Comparison of ENCODE assay signal across 12 cellular contexts in the genomic region with DNA sequence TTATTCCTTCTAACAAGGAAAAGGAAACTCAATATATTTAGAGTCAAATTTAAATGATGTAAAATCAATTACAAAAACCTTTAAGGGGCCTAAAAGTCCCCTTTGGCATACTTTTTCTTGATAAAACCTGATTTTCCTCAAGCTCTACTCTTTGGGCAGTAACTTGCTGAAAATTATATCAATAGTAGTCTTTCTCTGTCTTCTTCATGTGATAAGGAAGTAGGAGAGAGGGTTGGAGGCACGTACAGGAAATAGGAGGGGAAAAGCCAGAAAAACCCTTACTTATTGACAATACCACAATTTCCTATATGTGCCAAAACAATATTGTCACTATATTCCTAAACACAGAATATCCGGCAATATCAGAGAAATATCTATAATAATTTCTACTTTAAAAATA. TPM values are rescaled to one million over a fixed set of nuclear protein-coding genes. Genes with fewer than 3 reads are reported as not detected.
DNase-seq lines count a peak whose midpoint lies in the region; ATAC-seq and TF ChIP-seq lines count a peak whose summit lies in the region.
"Had no signal": no experiment of that assay in that cellular context is flagged by ENCODE, and none has a peak within 500 bp of the region (broad histone marks: within the 10 kb centered on the region; RNA-seq: fewer than 3 reads in every experiment).

No MANE protein-coding gene starts in this region.

- H3K4me3 Mint-ChIP-seq in activated T-cell treated with anti-CD3 and anti-CD28 coated beads, Interleukin-2, amount 50 U/mL, for 72 hours = peak overlapping the region; percentile 90 to 96
- peak overlapping the region; percentile 95 for H3K4me3 Mint-ChIP-seq in T-helper 2 cell treated with Interferon-gamma antibody and Interleukin-4, amounts not matched to agents 5 μg/mL and 100 μg/mL, for 36 hours
- H3K4me3 Mint-ChIP-seq: nephron had no signal

- H3K4me3 ChIP-seq in upper lobe of right lung = peak overlapping the region; percentile 18

- peak overlapping the region; percentile 93 for H3K27ac Mint-ChIP-seq in activated T-cell treated with anti-CD3 and anti-CD28 coated beads, Interleukin-2, amount 50 U/mL, for 72 hours
- H3K27ac Mint-ChIP-seq in T-helper 2 cell treated with Interferon-gamma antibody and Interleukin-4, amounts not matched to agents 5 μg/mL and 100 μg/mL, for 36 hours = peak overlapping the region; percentile 88

- H3K9me3 ChIP-seq in upper lobe of right lung = no peaks in the 10 kb centered on the region

- peak overlapping the region; percentile 61 for H3K27ac ChIP-seq in upper lobe of right lung

- no peak for ATAC-seq in activated T-cell treated with anti-CD3 and anti-CD28 coated beads, Interleukin-2, amount 50 U/mL, for 72 hours (replicated peaks in 1 of 2)
- ATAC-seq in upper lobe of right lung (no peak), HG03097 (IDR thresholded peaks at IDR 0.05; ENCODE audit: low FRiP score, unreplicated experiment) (no peak), left colon (no peak)

- no peaks in the 10 kb centered on the region for H3K36me3 ChIP-seq in upper lobe of right lung

- no peaks in the 10 kb centered on the region for H3K27me3 Mint-ChIP-seq in activated T-cell treated with anti-CD3 and anti-CD28 coated beads, Interleukin-2, amount 50 U/mL, for 72 hours (ENCODE audit: low read depth)
- H3K27me3 Mint-ChIP-seq in T-helper 2 cell treated with Interferon-gamma antibody and Interleukin-4, amounts not matched to agents 5 μg/mL and 100 μg/mL, for 36 hours (ENCODE audit: low read depth) = no peaks in the 10 kb centered on the region

- no peak for TF ChIP-seq POLR2A in erythroblast (IDR thresholded peaks at IDR 0.05; ENCODE audit: low read length)

- H3K27me3 ChIP-seq in upper lobe of right lung = no peaks in the 10 kb centered on the region

- H3K9me3 Mint-ChIP-seq in activated T-cell treated with anti-CD3 and anti-CD28 coated beads, Interleukin-2, amount 50 U/mL, for 72 hours = no peaks in the 10 kb centered on the region
- H3K9me3 Mint-ChIP-seq in T-helper 2 cell treated with Interferon-gamma antibody and Interleukin-4, amounts not matched to agents 5 μg/mL and 100 μg/mL, for 36 hours = no peaks in the 10 kb centered on the region
- H3K9me3 Mint-ChIP-seq: nephron had no signal

- TF ChIP-seq CTCF in upper lobe of right lung (IDR thresholded peaks at IDR 0.05) = no peak

- intact Hi-C loops in upper lobe of right lung (cut with DNase I) (no loop called here), left colon (cut with DNase I, micrococcal nuclease) (no loop called here)

- H3K4me1 ChIP-seq in upper lobe of right lung = peaks cover 7% of the 10 kb centered on the region

- peaks cover 33 to 36% of the 10 kb centered on the region in 2 donors for H3K36me3 Mint-ChIP-seq in activated T-cell treated with anti-CD3 and anti-CD28 coated beads, Interleukin-2, amount 50 U/mL, for 72 hours (ENCODE audit: insufficient read depth in 2 of 2)
- H3K36me3 Mint-ChIP-seq in T-helper 2 cell treated with Interferon-gamma antibody and Interleukin-4, amounts not matched to agents 5 μg/mL and 100 μg/mL, for 36 hours (ENCODE audit: low read depth) = peaks cover 72% of the 10 kb centered on the region

- peaks cover 92% of the 10 kb centered on the region for H3K4me1 Mint-ChIP-seq in activated T-cell treated with anti-CD3 and anti-CD28 coated beads, Interleukin-2, amount 50 U/mL, for 72 hours (ENCODE audit: low read depth)
- peaks cover 67% of the 10 kb centered on the region for H3K4me1 Mint-ChIP-seq in T-helper 2 cell treated with Interferon-gamma antibody and Interleukin-4, amounts not matched to agents 5 μg/mL and 100 μg/mL, for 36 hours (ENCODE audit: low read depth)
- H3K4me1 Mint-ChIP-seq: nephron had no signal

- DNase-seq in activated T-cell treated with anti-CD3 and anti-CD28 coated beads, Interleukin-2, amount 50 U/mL, for 72 hours = no peak
- no peak for DNase-seq in activated T-cell treated with anti-CD3 and anti-CD28 coated beads, Interleukin-2, amount 50 U/mL, for 48 hours
- DNase-seq in T-helper 2 cell treated with Interferon-gamma antibody and Interleukin-4, amounts not matched to agents 5 μg/mL and 100 μg/mL, for 36 hours (ENCODE audit: low spot score) = no peak
- DNase-seq in erythroblast (lab: John Stamatoyannopoulos, UW) (peak; percentile 39), upper lobe of right lung (no peak), inferior parietal cortex (ENCODE audit: extremely low spot score) (no peak), left colon (no peak)
- DNase-seq: amygdala, NCI-H1105 treated with DMSO at 0.1 percent for 48 hours, NCI-H774 had no signal

RNA-seq across cellular contexts. Expression of gene RHOH, which starts 9.6 kb away (rescaled TPM):
- 100 to 1,000 TPM; 150 to 182 TPM for total RNA-seq in activated T-cell treated with anti-CD3 and anti-CD28 coated beads, Interleukin-2, amount 50 U/mL, for 72 hours
- total RNA-seq in upper lobe of right lung = 8.8 TPM
- 1 to 10 TPM; 2.8 to 4.2 TPM for total RNA-seq in left colon

Comparison
In these comparisons a context has a peak if more than half of its experiments do, and no peak if none do; other contexts are left out.
1. DNase-seq: peak in erythroblast (2 of 2); none in activated T-cell treated with anti-CD3 and anti-CD28 coated beads, Interleukin-2, amount 50 U/mL, for 72 hours (0 of 2), activated T-cell treated with anti-CD3 and anti-CD28 coated beads, Interleukin-2, amount 50 U/mL, for 48 hours (0 of 2), T-helper 2 cell treated with Interferon-gamma antibody and Interleukin-4, amounts not matched to agents 5 μg/mL and 100 μg/mL, for 36 hours (single experiment), upper lobe of right lung (single experiment), inferior parietal cortex (single experiment) and left colon (0 of 2).
2. RNA of gene RHOH, which starts 9.6 kb away (total RNA-seq): 150 to 182 TPM in activated T-cell treated with anti-CD3 and anti-CD28 coated beads, Interleukin-2, amount 50 U/mL, for 72 hours; 8.8 TPM in upper lobe of right lung (single experiment) and 2.8 to 4.2 TPM in left colon; every median in the first group is over 10 times any median in the second.